21 cellular contexts compared by ENCODE assay signal in the genomic region with DNA sequence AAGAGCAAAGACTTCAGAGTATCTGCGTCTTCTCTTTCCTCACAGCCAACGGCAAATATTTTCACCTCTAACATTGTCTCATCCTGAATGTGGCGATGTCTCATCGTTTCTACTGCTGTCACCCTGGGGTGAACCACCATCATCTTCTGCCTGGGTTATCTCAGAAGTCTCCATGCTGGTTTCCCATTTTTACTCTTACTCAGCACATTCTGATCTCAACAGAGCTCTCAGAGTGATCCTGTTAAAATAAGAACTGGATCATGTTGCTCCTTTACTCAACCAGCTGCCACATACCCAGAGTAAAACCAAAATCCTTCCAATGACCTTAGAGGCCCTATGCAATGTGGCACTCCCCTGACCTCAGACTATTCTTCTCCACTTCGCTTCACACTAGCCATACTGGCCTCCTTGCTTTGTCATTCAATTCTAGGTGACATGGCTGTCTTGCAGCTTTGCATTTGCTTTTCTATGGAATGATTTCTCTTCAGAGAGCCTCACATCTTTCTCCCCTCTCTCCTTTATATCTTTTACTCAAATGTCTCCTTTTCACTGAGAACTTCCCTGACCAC. TPM values are rescaled to one million over a fixed set of nuclear protein-coding genes. Genes with fewer than 3 reads are reported as not detected.
"Had no signal": no experiment of that assay in that cellular context is flagged by ENCODE, and none has a peak within 500 bp of the region (broad histone marks: within the 10 kb centered on the region; RNA-seq: fewer than 3 reads in every experiment).

No MANE protein-coding gene starts in this region.

- H3K36me3 Mint-ChIP-seq: natural killer cell treated with Interleukin-12 subunit alpha and Interleukin-12 subunit beta and Interleukin-15 and Interleukin-18, amount 100 ng/mL, for 72 hours had no signal

- DNase-seq: effector memory CD4-positive, alpha-beta T cell; gastrocnemius medialis; heart right ventricle; hypothalamus; islet precursor cell; left ventricle myocardium superior; mesenchymal stem cell; midbrain; posterior cingulate gyrus; stimulated activated CD4-positive, alpha-beta T cell treated with anti-CD3 and anti-CD28 coated beads, Interleukin-2, amount 100 ng/mL, for 48 hours; upper lobe of right lung had no signal

- H3K4me2 ChIP-seq: smooth muscle cell had no signal

- H3K4me1 ChIP-seq: esophagus muscularis mucosa, gastrocnemius medialis, heart right ventricle, right atrium auricular region, tibial nerve, upper lobe of right lung, vagina had no signal

- H3K9me3 Mint-ChIP-seq: natural killer cell treated with Interleukin-12 subunit alpha and Interleukin-12 subunit beta and Interleukin-15 and Interleukin-18, amount 100 ng/mL, for 72 hours; stimulated activated naive CD8-positive, alpha-beta T cell treated with anti-CD3 and anti-CD28 coated beads, Interleukin-15, Interleukin-2, amounts not matched to agents 100 ng/mL and 50 ng/mL, for 24 hours had no signal

- H3K9me3 ChIP-seq: esophagus muscularis mucosa, gastrocnemius medialis, right atrium auricular region, tibial nerve, upper lobe of right lung, vagina had no signal

- H3K4me3 Mint-ChIP-seq: natural killer cell treated with Interleukin-12 subunit alpha and Interleukin-12 subunit beta and Interleukin-15 and Interleukin-18, amount 100 ng/mL, for 72 hours; stimulated activated naive CD8-positive, alpha-beta T cell treated with anti-CD3 and anti-CD28 coated beads, Interleukin-15, Interleukin-2, amounts not matched to agents 100 ng/mL and 50 ng/mL, for 24 hours had no signal

- ATAC-seq: gastrocnemius medialis; heart right ventricle; left ventricle myocardium superior; natural killer cell treated with Interleukin-12 subunit alpha and Interleukin-12 subunit beta and Interleukin-15 and Interleukin-18, amount 100 ng/mL, for 72 hours; upper lobe of right lung had no signal

- H3K27ac ChIP-seq: epithelial cell of prostate, esophagus muscularis mucosa, gastrocnemius medialis, heart right ventricle, right atrium auricular region, tibial nerve, upper lobe of right lung, vagina had no signal

- H3K27me3 ChIP-seq: gastrocnemius medialis, right atrium auricular region, tibial nerve, upper lobe of right lung, vagina had no signal

- H3K4me3 ChIP-seq: esophagus muscularis mucosa, gastrocnemius medialis, heart right ventricle, lung, right atrium auricular region, smooth muscle cell, tibial nerve, upper lobe of right lung, vagina had no signal

- H3K27ac Mint-ChIP-seq: natural killer cell treated with Interleukin-12 subunit alpha and Interleukin-12 subunit beta and Interleukin-15 and Interleukin-18, amount 100 ng/mL, for 72 hours; stimulated activated naive CD8-positive, alpha-beta T cell treated with anti-CD3 and anti-CD28 coated beads, Interleukin-15, Interleukin-2, amounts not matched to agents 100 ng/mL and 50 ng/mL, for 24 hours had no signal

- H3K36me3 ChIP-seq: esophagus muscularis mucosa, gastrocnemius medialis, heart right ventricle, right atrium auricular region, tibial nerve, upper lobe of right lung, vagina had no signal

RNA-seq across cellular contexts. Expression of gene OLFM4, which starts 7.8 kb away (rescaled TPM):
- total RNA-seq: natural killer cell treated with Interleukin-12 subunit alpha and Interleukin-12 subunit beta and Interleukin-15 and Interleukin-18, amount 100 ng/mL, for 72 hours; osteocyte; smooth muscle cell; upper lobe of right lung had no signal
- polyA plus RNA-seq: smooth muscle cell had no signal
